8 cellular contexts compared by ENCODE assay signal in genomic region chr19:46785054-46785979, GRCh38. TPM values are rescaled to one million over a fixed set of nuclear protein-coding genes. Genes with fewer than 3 reads are reported as not detected.
DNase-seq lines count a peak whose midpoint lies in the region; FAIRE-seq and TF ChIP-seq lines count a peak whose summit lies in the region.

No MANE protein-coding gene starts in this region.

- H3K27me3 ChIP-seq in esophagus (ENCODE audit: control insufficient read depth in 1 of 2, insufficient read depth in 2 of 2, low read length in 2 of 2) (no peaks in the 10 kb centered on the region), rectal smooth muscle tissue (ENCODE audit: control insufficient read depth, insufficient read depth, low read length) (no peaks in the 10 kb centered on the region)

- CTCF ChIA-PET in HEK293T (lab: Yijun Ruan, JAX): interaction anchor here (0.5 to 1.2 kb wide), 4 partner anchors 18 to 30 kb away, joined by 3 to 5 read pairs (median 4); no protein-coding TSS in a partner anchor

- H3K4me3 ChIP-seq in GM08714 (ENCODE audit: low read length): peak overlapping the region; percentile 74
- peak overlapping the region; percentile 73 to 87 for H3K4me3 ChIP-seq in esophagus (ENCODE audit: low read depth in 1 of 2, low read length in 2 of 2)
- peak overlapping the region; percentile 58 for H3K4me3 ChIP-seq in rectal smooth muscle tissue (ENCODE audit: low read length)

- peak overlapping the region; percentile 40 for H3K9ac ChIP-seq in rectal smooth muscle tissue (ENCODE audit: low read length)

- peak overlapping the region; percentile 95 to 97 for H3K27ac ChIP-seq in esophagus (ENCODE audit: low read depth in 2 of 2, low read length in 1 of 2)
- no peak overlapping the region for H3K27ac ChIP-seq in rectal smooth muscle tissue (ENCODE audit: low read depth, low read length)

- no peak for TF ChIP-seq CTCF in GM20000 (IDR thresholded peaks at IDR 0.05; ENCODE audit: extremely low read depth, missing control alignments)

- H3K4me1 ChIP-seq in esophagus (ENCODE audit: control insufficient read depth in 2 of 2, insufficient read depth in 2 of 2, low read length in 1 of 2) (peaks cover 3 to 23% of the 10 kb centered on the region in 2 donors), rectal smooth muscle tissue (ENCODE audit: control insufficient read depth, insufficient read depth, low read length) (peaks cover 6% of the 10 kb centered on the region)

- H3K36me3 ChIP-seq in esophagus (ENCODE audit: control insufficient read depth in 2 of 2, insufficient read depth in 2 of 2, low read length in 1 of 2) (peaks cover 0 to 13% of the 10 kb centered on the region in 2 donors), rectal smooth muscle tissue (ENCODE audit: control insufficient read depth, insufficient read depth, low read length) (peaks cover 5% of the 10 kb centered on the region)

- WGBS in esophagus, 2 donors: 51 to 61% methylated on average over 19 of the region's 19 CpGs

- no peaks in the 10 kb centered on the region for H3K9me3 ChIP-seq in esophagus (ENCODE audit: control insufficient read depth in 2 of 2, insufficient read depth in 1 of 2, low read depth in 1 of 2, low read length in 1 of 2)

- peak; percentile 79 for FAIRE-seq in RCC 7860 (lab: Jason Lieb, UNC)

- POLR2A ChIA-PET in HEK293T (lab: Yijun Ruan, JAX): interaction anchor here (0.5 to 4.5 kb wide), 24 partner anchors 7 to 130 kb away, joined by 3 to 35 read pairs (median 3); partner anchors contain the start of gene AP2S1

- DNase-seq in RCC 7860 (ENCODE audit: low spot score) (peak; percentile 92), DMS153 (lab: John Stamatoyannopoulos, UW) (no peak), GM20000 (ENCODE audit: low spot score) (no peak), HEK293T (ENCODE audit: extremely low spot score) (no peak), NCI-H748 treated with DMSO at 0.1 percent for 48 hours (lab: John Stamatoyannopoulos, UW) (no peak)

TF ChIP-seq in HEK293T, 16 proteins besides CTCF, POLR2A, EP300 and RAD21:
- no peak for TF ChIP-seq CTBP1 (IDR thresholded peaks at IDR 0.05; ENCODE audit: borderline replicate concordance)
- TF ChIP-seq NFRKB (IDR thresholded peaks at IDR 0.05): no peak
- no peak for TF ChIP-seq FOXA1 (IDR thresholded peaks at IDR 0.05)
- no peak for TF ChIP-seq FOXM1 (IDR thresholded peaks at IDR 0.05; ENCODE audit: borderline replicate concordance)
- no peak for TF ChIP-seq ELF4 (IDR thresholded peaks at IDR 0.05)
- no peak for TF ChIP-seq BHLHE40 (IDR thresholded peaks at IDR 0.05; ENCODE audit: borderline replicate concordance)
- no peak for TF ChIP-seq SUZ12 (IDR thresholded peaks at IDR 0.05)
- TF ChIP-seq FOXK2 (IDR thresholded peaks at IDR 0.05): no peak
- TF ChIP-seq HDGF (IDR thresholded peaks at IDR 0.05; ENCODE audit: borderline replicate concordance): no peak

RNA-seq across cellular contexts. Expression of gene SLC1A5, which starts 3.1 kb away (rescaled TPM):
- polyA plus RNA-seq in esophagus: 10 to 100 TPM; 40.3 to 84.4 TPM

RNA-seq across cellular contexts. Expression of gene STRN4, which starts 39.1 kb away (rescaled TPM):
- polyA plus RNA-seq in esophagus: 10 to 100 TPM; 53.2 to 55.6 TPM

RNA-seq across cellular contexts. Expression of gene FKRP, which starts 39.5 kb away (rescaled TPM):
- 10 to 100 TPM in 1 of 2 donors, 1 to 10 TPM in 1; 7.1 to 10.1 TPM for polyA plus RNA-seq in esophagus
